ENCODE assay signal across 23 cellular contexts in genomic region chr7:18637516-18637915, GRCh38.
"Had no signal": no experiment of that assay in that cellular context is flagged by ENCODE, and none has a peak within 500 bp of the region (broad histone marks: within the 10 kb centered on the region; RNA-seq: fewer than 3 reads in every experiment).

No MANE protein-coding gene starts in this region.

- DNase-seq: activated CD4-positive, alpha-beta memory T cell treated with anti-CD3 and anti-CD28 coated beads for 36 hours; activated CD4-positive, alpha-beta T cell treated with anti-CD3 and anti-CD28 coated beads for 48 hours; activated CD4-positive, CD25-positive, alpha-beta regulatory T cell treated with anti-CD3 and anti-CD28 coated beads, Interleukin-2, amount 50 U/mL, for 72 hours; activated CD8-positive, alpha-beta memory T cell treated with anti-CD3 and anti-CD28 coated beads for 24 hours; activated gamma-delta T cell treated with Interleukin-2 at 50 U/mL for 16 hours; activated naive CD4-positive, alpha-beta T cell treated with anti-CD3 and anti-CD28 coated beads, Interleukin-2, amount 50 U/mL, for 16 hours; activated naive CD8-positive, alpha-beta T cell treated with anti-CD3 and anti-CD28 coated beads, Interleukin-2, amount 10 ng/mL, durations not matched to agents 7 days and 5 days; activated T-cell treated with anti-CD3 and anti-CD28 coated beads for 4 hours; activated T-cell treated with anti-CD3 and anti-CD28 coated beads, Interleukin-2, amount 50 U/mL, for 48 hours; adrenal gland; anterior cingulate cortex; MG63; NCI-H1105; NCI-H1436; NCI-H1694 treated with DMSO at 0.1 percent for 48 hours; NCI-H2029 treated with DMSO at 0.1 percent for 48 hours; NCI-H524; SHP77 treated with DMSO at 0.1 percent for 48 hours; T-helper 17 cell; T-helper 9 cell had no signal

- H3K9me3 ChIP-seq: adrenal gland, MG63 had no signal

- H3K9ac ChIP-seq: KMS-11 had no signal

- H3K4me3 Mint-ChIP-seq: activated CD4-positive, alpha-beta memory T cell treated with anti-CD3 and anti-CD28 coated beads for 36 hours; activated naive CD8-positive, alpha-beta T cell treated with anti-CD3 and anti-CD28 coated beads, Interleukin-2, amount 10 ng/mL, durations not matched to agents 7 days and 5 days; T-helper 17 cell; WTC11 had no signal

- H3K4me1 Mint-ChIP-seq: activated naive CD8-positive, alpha-beta T cell treated with anti-CD3 and anti-CD28 coated beads, Interleukin-2, amount 10 ng/mL, durations not matched to agents 7 days and 5 days; T-helper 17 cell; WTC11 had no signal

- H3K27ac Mint-ChIP-seq: activated CD4-positive, alpha-beta memory T cell treated with anti-CD3 and anti-CD28 coated beads for 36 hours; activated naive CD8-positive, alpha-beta T cell treated with anti-CD3 and anti-CD28 coated beads, Interleukin-2, amount 10 ng/mL, durations not matched to agents 7 days and 5 days; T-helper 17 cell; WTC11 had no signal

- H3K36me3 Mint-ChIP-seq: activated CD4-positive, alpha-beta memory T cell treated with anti-CD3 and anti-CD28 coated beads for 36 hours; activated naive CD8-positive, alpha-beta T cell treated with anti-CD3 and anti-CD28 coated beads, Interleukin-2, amount 10 ng/mL, durations not matched to agents 7 days and 5 days; WTC11 had no signal

- H3K4me2 ChIP-seq: KMS-11 had no signal

- H3K27ac ChIP-seq: KMS-11 had no signal

- H3K27me3 ChIP-seq: adrenal gland, MG63 had no signal

- H3K4me3 ChIP-seq: adrenal gland, MG63 had no signal

- H3K36me3 ChIP-seq: adrenal gland, MG63 had no signal

- H3K9me3 Mint-ChIP-seq: activated CD4-positive, alpha-beta memory T cell treated with anti-CD3 and anti-CD28 coated beads for 36 hours; activated naive CD8-positive, alpha-beta T cell treated with anti-CD3 and anti-CD28 coated beads, Interleukin-2, amount 10 ng/mL, durations not matched to agents 7 days and 5 days; activated T-helper 2 cell treated with anti-CD3 and anti-CD28 coated beads, Interferon-gamma antibody, Interleukin-2, Interleukin-4, amounts not matched to agents 10 μg/mL and 5 μg/mL and 100 μg/mL, durations not matched to agents 14 hours and 24 hours and 36 hours; WTC11 had no signal

- H3K27me3 Mint-ChIP-seq: activated CD4-positive, alpha-beta memory T cell treated with anti-CD3 and anti-CD28 coated beads for 36 hours; activated naive CD8-positive, alpha-beta T cell treated with anti-CD3 and anti-CD28 coated beads, Interleukin-2, amount 10 ng/mL, durations not matched to agents 7 days and 5 days; T-helper 17 cell had no signal
